ENCODE assay signal across 11 cellular contexts in the genomic region with DNA sequence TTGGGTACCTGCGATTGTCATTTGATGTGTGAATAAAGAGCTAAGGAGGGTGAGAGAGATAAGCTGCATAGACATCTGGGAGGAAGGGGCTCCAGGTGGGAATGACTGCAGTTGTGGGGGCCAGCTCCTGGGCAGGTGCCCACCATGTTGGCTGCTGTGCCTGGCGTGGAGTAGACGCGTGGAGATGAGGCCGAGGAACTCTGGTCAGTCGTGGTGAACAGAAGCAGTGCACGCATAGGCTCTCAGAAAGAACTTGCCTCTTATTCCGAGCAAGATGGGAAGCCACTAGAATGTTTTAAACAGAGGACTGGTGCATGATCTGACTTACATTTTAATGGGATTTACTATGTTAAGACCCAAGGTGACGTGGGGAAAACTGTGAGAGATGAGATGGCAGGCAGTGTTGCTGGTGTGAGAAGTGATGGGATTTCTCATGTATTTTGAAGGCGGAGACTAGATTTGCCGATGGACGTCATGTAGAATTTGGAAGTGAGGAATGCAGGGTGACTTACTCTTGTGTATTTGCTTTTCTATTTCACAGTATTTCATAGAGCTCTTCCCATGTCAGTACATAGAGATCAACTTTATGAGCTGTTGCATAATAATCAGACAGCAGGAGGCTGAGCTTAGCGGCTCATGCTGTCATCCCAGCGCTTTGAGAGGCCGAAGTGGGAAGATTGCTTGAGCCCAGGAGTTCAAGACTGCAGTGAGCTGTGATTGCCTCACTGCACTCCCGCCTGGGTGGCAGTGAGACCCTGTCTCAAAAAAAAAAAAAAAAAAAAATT.
DNase-seq lines count a peak whose midpoint lies in the region; ATAC-seq and TF ChIP-seq lines count a peak whose summit lies in the region.
"Had no signal": no experiment of that assay in that cellular context is flagged by ENCODE, and none has a peak within 500 bp of the region (broad histone marks: within the 10 kb centered on the region; RNA-seq: fewer than 3 reads in every experiment).

No MANE protein-coding gene starts in this region.

- ATAC-seq in left colon = peak; percentile 66
- no peak for ATAC-seq in GM18502 (IDR thresholded peaks at IDR 0.05; ENCODE audit: poor library complexity, unreplicated experiment)

- H3K36me3 ChIP-seq in HAP-1 (replicated peaks) (no peaks in the 10 kb centered on the region), WERI-Rb-1 (peaks cover 3% of the 10 kb centered on the region; the same call in 1 of the 2 replicates)
- H3K36me3 ChIP-seq: thoracic aorta had no signal

- POLR2A ChIA-PET in AG04450 (lab: Yijun Ruan, JAX) = no interaction called here

- intact Hi-C loops in left colon (cut with DNase I, micrococcal nuclease) = no loop called here

- no peak overlapping the region for H3K4me3 ChIP-seq in AG04450 (ENCODE audit: low read depth, low read length)
- H3K4me3 ChIP-seq in HAP-1 = no peak overlapping the region
- H3K4me3 ChIP-seq in WERI-Rb-1 (ENCODE audit: low read depth, low read length) = no peak overlapping the region
- H3K4me3 ChIP-seq: thoracic aorta had no signal

- H3K27ac ChIP-seq in AG04450 (ENCODE audit: low read depth, low read length) = no peak overlapping the region
- peak overlapping the region; percentile 1; the same call in 1 of the 2 replicates for H3K27ac ChIP-seq in WERI-Rb-1
- H3K27ac ChIP-seq: thoracic aorta had no signal

- H3K9me3 ChIP-seq in AG04450 (ENCODE audit: control insufficient read depth, insufficient read depth, low read length) (no peaks in the 10 kb centered on the region; the same call in 1 of the 2 replicates), HAP-1 (no peaks in the 10 kb centered on the region), WERI-Rb-1 (ENCODE audit: severe bottlenecking) (no peaks in the 10 kb centered on the region)
- H3K9me3 ChIP-seq: thoracic aorta had no signal

- in situ Hi-C loops in HAP-1 (cut with MboI; ENCODE audit: low sequenced_read_pairs) = no loop called here

- H3K4me1 ChIP-seq in HAP-1 = peaks cover 17% of the 10 kb centered on the region

- CTCF ChIA-PET in AG04450 (lab: Charles Lee) = interaction anchor here (1.1 to 2.1 kb wide), 2 partner anchors 17 kb away, joined by 4 to 13 read pairs; no protein-coding TSS in a partner anchor

- TF ChIP-seq CTCF in AG04450 (IDR thresholded peaks at IDR 0.05; ENCODE audit: low read depth, low read length) (no peak), WERI-Rb-1 (IDR thresholded peaks at IDR 0.05; ENCODE audit: low read depth, low read length) (no peak)

- DNase-seq in AG04450 (ENCODE audit: low read depth, low spot score) (peak; percentile 23), HAP-1 (ENCODE audit: low spot score in 2 of 2) (peak; percentile 36 to 40), WERI-Rb-1 (peak; percentile 44), left colon (no peak), NCI-H446 (lab: John Stamatoyannopoulos, UW) (no peak), occipital lobe (lab: John Stamatoyannopoulos, UW) (no peak)
- no peak for DNase-seq in activated T-cell treated with anti-CD3 and anti-CD28 coated beads, Interleukin-2, amount 50 U/mL, for 1 hour
- DNase-seq: midbrain, NCI-H748 treated with DMSO at 0.1 percent for 48 hours had no signal

- H3K27me3 ChIP-seq in AG04450 (ENCODE audit: control insufficient read depth, insufficient read depth, low read length) (no peaks in the 10 kb centered on the region), HAP-1 (ENCODE audit: low read depth) (no peaks in the 10 kb centered on the region), WERI-Rb-1 (ENCODE audit: insufficient read depth, low read depth, severe bottlenecking) (no peaks in the 10 kb centered on the region)

Comparison
In these comparisons a context has a peak if more than half of its experiments do, and no peak if none do; other contexts are left out.
1. DNase-seq: peak in AG04450 (single experiment), HAP-1 (2 of 2) and WERI-Rb-1 (single experiment); none in left colon (0 of 2), NCI-H446 (0 of 2), occipital lobe (single experiment) and activated T-cell treated with anti-CD3 and anti-CD28 coated beads, Interleukin-2, amount 50 U/mL, for 1 hour (single experiment).